20 cellular contexts compared by ENCODE assay signal in the genomic region with DNA sequence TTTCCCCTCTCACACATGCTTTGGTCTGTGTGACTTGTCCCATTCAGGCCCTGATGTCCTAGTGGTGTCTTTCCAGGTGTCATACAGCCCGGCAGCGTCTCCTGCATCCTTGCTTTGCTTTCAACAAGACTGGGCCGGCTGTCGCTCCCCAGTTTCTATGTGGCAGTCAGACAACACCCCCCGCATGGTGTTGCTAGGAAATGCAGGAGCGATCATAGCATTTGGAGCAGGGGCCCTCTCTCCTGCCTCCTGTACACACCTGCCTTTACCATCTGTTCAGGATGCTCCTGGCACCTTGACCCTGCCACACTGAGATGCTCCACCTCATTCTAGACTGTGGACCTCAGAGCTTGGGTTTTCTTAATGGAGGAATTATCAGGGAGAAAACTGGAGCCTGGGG. TPM values are rescaled to one million over a fixed set of nuclear protein-coding genes. Genes with fewer than 3 reads are reported as not detected.
DNase-seq lines count a peak whose midpoint lies in the region; ATAC-seq, FAIRE-seq and TF ChIP-seq lines count a peak whose summit lies in the region.
"Had no signal": no experiment of that assay in that cellular context is flagged by ENCODE, and none has a peak within 500 bp of the region (broad histone marks: within the 10 kb centered on the region; RNA-seq: fewer than 3 reads in every experiment).

No MANE protein-coding gene starts in this region.

- DNase-seq in Right ventricle myocardium superior = no peak
- no peak for DNase-seq in left cardiac atrium
- DNase-seq in ascending aorta (ENCODE audit: low spot score in 2 of 2) = no peak
- no peak for DNase-seq in ovary
- no peak for DNase-seq in head of caudate nucleus
- DNase-seq: activated naive CD8-positive, alpha-beta T cell treated with anti-CD3 and anti-CD28 coated beads, Interleukin-2, amount 50 U/mL, for 24 hours; effector CD8-positive, alpha-beta T cell; kidney; NCI-H1436; PC-3; spleen had no signal

- 92 to 95% (median 95%) methylated on average over 6 of the region's 6 CpGs for WGBS in ovary, 3 donors

- H3K27me3 ChIP-seq in ascending aorta (no peaks in the 10 kb centered on the region), ovary (no peaks in the 10 kb centered on the region)
- H3K27me3 ChIP-seq: hepatocyte, spleen, suprapubic skin had no signal

- TF ChIP-seq CTCF in ascending aorta (IDR thresholded peaks at IDR 0.05) (no peak), ovary (IDR thresholded peaks at IDR 0.05) (no peak)

- H3K36me3 ChIP-seq in ascending aorta (no peaks in the 10 kb centered on the region), ovary (no peaks in the 10 kb centered on the region)
- H3K36me3 ChIP-seq: prostate gland, spleen, suprapubic skin had no signal

- intact Hi-C loops in Right ventricle myocardium superior (cut with DNase I) = no loop called here
- intact Hi-C loops in left cardiac atrium (cut with DNase I) = loop anchor here in 1 of 2 donors (10.0 kb wide), 1 partner anchor 82 kb away; no protein-coding TSS in a partner anchor
- intact Hi-C loops in ascending aorta (cut with DNase I) = no loop called here
- intact Hi-C loops in ovary (cut with DNase I) = no loop called here
- intact Hi-C loops in head of caudate nucleus (cut with DNase I) = no loop called here

- H3K4me1 ChIP-seq in ascending aorta = peaks cover 11 to 62% of the 10 kb centered on the region in 2 donors
- H3K4me1 ChIP-seq in ovary (ENCODE audit: insufficient read depth) = no peaks in the 10 kb centered on the region
- H3K4me1 ChIP-seq: prostate gland, spleen, suprapubic skin had no signal

- FAIRE-seq in islet of Langerhans (lab: Jason Lieb, UNC) = peak; percentile 96
- FAIRE-seq: HTR-8/SVneo, kidney had no signal

- TF ChIP-seq EP300 in ovary (IDR thresholded peaks at IDR 0.05) = no peak

- no peak for TF ChIP-seq POLR2A in ovary (IDR thresholded peaks at IDR 0.05)

- ATAC-seq in Right ventricle myocardium superior (ENCODE audit: poor library complexity) (peak; percentile 3), left cardiac atrium (no peak), HG02798 (IDR thresholded peaks at IDR 0.05; ENCODE audit: poor library complexity, unreplicated experiment) (no peak), HG03457 (IDR thresholded peaks at IDR 0.05; ENCODE audit: unreplicated experiment) (no peak)
- ATAC-seq: activated CD4-positive, CD25-positive, alpha-beta regulatory T cell treated with anti-CD3 and anti-CD28 coated beads, Interleukin-2, amount 50 U/mL, for 24 hours; activated naive CD8-positive, alpha-beta T cell treated with anti-CD3 and anti-CD28 coated beads, Interleukin-2, amount 50 U/mL, for 24 hours; natural killer cell treated with Interleukin-12 subunit alpha and Interleukin-12 subunit beta and Interleukin-15 and Interleukin-18, amount 100 ng/mL, for 72 hours; PC-3 had no signal

- H3K9me3 ChIP-seq in ascending aorta (no peaks in the 10 kb centered on the region), ovary (no peaks in the 10 kb centered on the region)
- H3K9me3 ChIP-seq: prostate gland, suprapubic skin had no signal

- H3K4me3 ChIP-seq in ascending aorta = no peak overlapping the region
- H3K4me3 ChIP-seq in ovary = no peak overlapping the region
- H3K4me3 ChIP-seq: hepatocyte, prostate gland, spleen, suprapubic skin had no signal

- H3K27ac ChIP-seq in ascending aorta = peak overlapping the region; percentile 78 to 85
- H3K27ac ChIP-seq in ovary = no peak overlapping the region
- H3K27ac ChIP-seq: hepatocyte, prostate gland, spleen, suprapubic skin had no signal

RNA-seq across cellular contexts. Expression of gene CACNA1C, which starts 29.5 kb away (rescaled TPM):
- total RNA-seq in Right ventricle myocardium superior (151 TPM), left cardiac atrium (100 to 1,000 TPM in 1 of 2 donors, 10 to 100 TPM in 1; 99.2 to 127 TPM), ascending aorta (102 TPM), ovary (1 to 10 TPM; 2.5 to 6.8 (median 3.7) TPM)
- polyA plus RNA-seq in ovary = 1 to 10 TPM; 2.2 to 8.3 TPM
- total RNA-seq: PC-3 had no signal

Comparison
In these comparisons a context has a peak if more than half of its experiments do, and no peak if none do; other contexts are left out.
1. H3K27ac ChIP-seq: peak in ascending aorta (2 of 2); none in ovary (0 of 2).
2. RNA of gene CACNA1C, which starts 29.5 kb away (total RNA-seq): 151 TPM in Right ventricle myocardium superior (single experiment), 99.2 to 127 TPM in left cardiac atrium and 102 TPM in ascending aorta (single experiment); 2.5 to 6.8 TPM in ovary; every median in the first group is over 10 times any median in the second.